Comparison of ENCODE assay signal across 15 cellular contexts in genomic region chr17:10743316-10744009, GRCh38. TPM values are rescaled to one million over a fixed set of nuclear protein-coding genes. Genes with fewer than 3 reads are reported as not detected.
DNase-seq lines count a peak whose midpoint lies in the region; ATAC-seq and TF ChIP-seq lines count a peak whose summit lies in the region.
"Had no signal": no experiment of that assay in that cellular context is flagged by ENCODE, and none has a peak within 500 bp of the region (broad histone marks: within the 10 kb centered on the region; RNA-seq: fewer than 3 reads in every experiment).

No MANE protein-coding gene starts in this region.

- in situ Hi-C loops in GM23248 (cut with MboI) (no loop called here), gastrocnemius medialis (cut with MboI; ENCODE audit: low sequenced_read_pairs in 4 of 4) (loop anchor here in 1 of 4 donors (25.0 kb wide), 1 partner anchor 1244 kb away; the partner anchor contains the start of gene ZNF18)

- no peaks in the 10 kb centered on the region for H3K9me3 ChIP-seq in GM23248 (ENCODE audit: low read depth)
- H3K9me3 ChIP-seq in hepatocyte (ENCODE audit: low read depth) = no peaks in the 10 kb centered on the region
- H3K9me3 ChIP-seq in gastrocnemius medialis = no peaks in the 10 kb centered on the region
- no peaks in the 10 kb centered on the region for H3K9me3 ChIP-seq in PC-9 (ENCODE audit: insufficient read depth, low read depth)

- TF ChIP-seq CTCF in choroid plexus epithelial cell (conservative IDR thresholded peaks at IDR 0.05; ENCODE audit: low read depth, low read length) = no peak
- no peak for TF ChIP-seq CTCF in hepatocyte (IDR thresholded peaks at IDR 0.05; ENCODE audit: poor library complexity)
- no peak for TF ChIP-seq CTCF in gastrocnemius medialis (IDR thresholded peaks at IDR 0.05 in 4 of 5, conservative IDR thresholded peaks at IDR 0.05 in 1 of 5)
- TF ChIP-seq CTCF in PC-9 (conservative IDR thresholded peaks at IDR 0.05) = no peak

- H3K79me2 ChIP-seq in GM23248 (ENCODE audit: insufficient read depth) (no peaks in the 10 kb centered on the region), hepatocyte (no peaks in the 10 kb centered on the region), PC-9 (ENCODE audit: low read depth) (no peaks in the 10 kb centered on the region)
- H3K79me2 ChIP-seq: parathyroid adenoma had no signal

- H3F3A ChIP-seq in GM23248 (ENCODE audit: insufficient read depth) (peaks cover 14% of the 10 kb centered on the region; the same call in 1 of the 2 replicates), PC-9 (ENCODE audit: insufficient read depth, low read depth) (no peaks in the 10 kb centered on the region)

- ATAC-seq in gastrocnemius medialis (peak; percentile 96 to 97), HG02981 (IDR thresholded peaks at IDR 0.05; ENCODE audit: unreplicated experiment) (no peak), HG02970 (IDR thresholded peaks at IDR 0.05; ENCODE audit: low FRiP score, unreplicated experiment) (no peak)
- ATAC-seq: GM23338 had no signal

- no TSS peak for BruUV-seq in PC-9 (replicated peaks; lab: Mats Ljungman, UMichigan)

- CTCF ChIA-PET in PC-9 (lab: Charles Lee) = no interaction called here

- no peaks in the 10 kb centered on the region for H3K9me2 ChIP-seq in GM23248 (ENCODE audit: insufficient read depth)
- H3K9me2 ChIP-seq in hepatocyte (replicated peaks; ENCODE audit: insufficient read depth) = no peaks in the 10 kb centered on the region
- H3K9me2 ChIP-seq in PC-9 (ENCODE audit: insufficient read depth) = no peaks in the 10 kb centered on the region

- H3K36me3 ChIP-seq in GM23248 (ENCODE audit: low read depth) = no peaks in the 10 kb centered on the region
- no peaks in the 10 kb centered on the region for H3K36me3 ChIP-seq in hepatocyte (replicated peaks; ENCODE audit: insufficient read depth, low read depth)
- H3K36me3 ChIP-seq in gastrocnemius medialis = no peaks in the 10 kb centered on the region
- H3K36me3 ChIP-seq in PC-9 (ENCODE audit: low read depth) = no peaks in the 10 kb centered on the region

- intact Hi-C loops in gastrocnemius medialis (cut with DNase I; ENCODE audit: low total_unique reads) (no loop called here), PC-9 (cut with micrococcal nuclease; ENCODE audit: unreplicated experiment) (no loop called here)

- TF ChIP-seq POLR2A in gastrocnemius medialis (IDR thresholded peaks at IDR 0.05) = no peak

- H3K4me3 ChIP-seq in GM23248 (no peak overlapping the region), choroid plexus epithelial cell (ENCODE audit: low read depth, low read length) (no peak overlapping the region), hepatocyte (no peak overlapping the region), gastrocnemius medialis (no peak overlapping the region), PC-9 (no peak overlapping the region)
- H3K4me3 ChIP-seq: GM23338 had no signal

- H3K9ac ChIP-seq in GM23248 = no peak overlapping the region
- H3K9ac ChIP-seq: parathyroid adenoma had no signal

- H2AFZ ChIP-seq in GM23248 (no peak overlapping the region), hepatocyte (no peak overlapping the region), PC-9 (no peak overlapping the region)
- H2AFZ ChIP-seq: GM23338, parathyroid adenoma had no signal

- H4K20me1 ChIP-seq in GM23248 (ENCODE audit: insufficient read depth) = no peaks in the 10 kb centered on the region
- no peaks in the 10 kb centered on the region for H4K20me1 ChIP-seq in hepatocyte (ENCODE audit: insufficient read depth, poor library complexity, severe bottlenecking)
- no peaks in the 10 kb centered on the region for H4K20me1 ChIP-seq in PC-9 (ENCODE audit: insufficient read depth)

- POLR2A ChIA-PET in PC-9 (lab: Charles Lee; ENCODE audit: unreplicated experiment) = no interaction called here

- H3K4me2 ChIP-seq in GM23248 (ENCODE audit: unreplicated experiment) (no peak overlapping the region), hepatocyte (no peak overlapping the region), PC-9 (no peak overlapping the region)
- H3K4me2 ChIP-seq: GM23338 had no signal

- DNase-seq in GM23248 (peak; percentile 84), choroid plexus epithelial cell (ENCODE audit: low read depth) (peak; percentile 26), hepatocyte (ENCODE audit: low spot score) (no peak), gastrocnemius medialis (no peak), retina (no peak), PC-9 (no peak)
- DNase-seq: activated CD8-positive, alpha-beta memory T cell treated with anti-CD3 and anti-CD28 coated beads, Interleukin-2, amount 50 U/mL, for 48 hours; hypothalamus; mesendoderm; NCI-H2171; stimulated activated CD4-positive, alpha-beta T cell treated with anti-CD3 and anti-CD28 coated beads, Interleukin-4, amount 100 ng/mL, for 24 hours had no signal

- no peak overlapping the region for H3K27ac ChIP-seq in GM23248
- H3K27ac ChIP-seq in hepatocyte = peak overlapping the region; percentile 88
- peak overlapping the region; percentile 32 to 78 (median 50) for H3K27ac ChIP-seq in gastrocnemius medialis
- H3K27ac ChIP-seq in PC-9 = no peak overlapping the region
- H3K27ac ChIP-seq: parathyroid adenoma had no signal

- WGBS in GM23248 (ENCODE audit: low coverage in 1 of 2, low lambda C conversion rate in 2 of 2, missing lambda C conversion rate in 2 of 2), 2 experiments = 39 to 40% methylated on average over 8 of the region's 8 CpGs
- WGBS in hepatocyte (ENCODE audit: low lambda C conversion rate, missing lambda C conversion rate) = 75% methylated on average over 8 of the region's 8 CpGs

- H3K4me1 ChIP-seq in GM23248 (ENCODE audit: insufficient read depth) (peaks cover 21% of the 10 kb centered on the region), hepatocyte (ENCODE audit: insufficient read depth) (peaks cover 4% of the 10 kb centered on the region), gastrocnemius medialis (peaks cover 0 to 18% of the 10 kb centered on the region in 2 donors), PC-9 (replicated peaks; ENCODE audit: insufficient read depth) (no peaks in the 10 kb centered on the region)
- H3K4me1 ChIP-seq: parathyroid adenoma had no signal

- H3K27me3 ChIP-seq in GM23248 (replicated peaks; ENCODE audit: insufficient read depth) = peaks cover 10% of the 10 kb centered on the region
- no peaks in the 10 kb centered on the region for H3K27me3 ChIP-seq in hepatocyte
- H3K27me3 ChIP-seq in gastrocnemius medialis = no peaks in the 10 kb centered on the region
- H3K27me3 ChIP-seq in PC-9 (ENCODE audit: insufficient read depth, low read depth) = peaks cover 52% of the 10 kb centered on the region

RNA-seq across cellular contexts. Expression of gene TMEM220, which starts 13.6 kb away (rescaled TPM):
- total RNA-seq in GM23248 (2014; rRNA removed; shearing (Covaris generic)) = 0.54 and 5.6 TPM in 2 replicates
- polyA plus RNA-seq in GM23248 (2016; fragmentation: Nextera tagmentation; extraction: Ambion mirVana) = 8.0 and 9.5 TPM in 2 replicates
- total RNA-seq in hepatocyte = 10.5 and 11.6 TPM in 2 replicates
- 30.0 and 32.4 TPM in 2 replicates for polyA plus RNA-seq in hepatocyte
- total RNA-seq in gastrocnemius medialis = 1 to 10 TPM; 3.7 to 8.6 (median 3.9) TPM
- total RNA-seq in PC-9 (2021) = not detected in 2 replicates

RNA-seq across cellular contexts. Expression of gene ADPRM, which starts 46.1 kb away (rescaled TPM):
- 8.6 and 16.1 TPM in 2 replicates for total RNA-seq in GM23248 (2014; rRNA removed; shearing (Covaris generic))
- 14.3 and 15.4 TPM in 2 replicates for polyA plus RNA-seq in GM23248 (2016; fragmentation: Nextera tagmentation; extraction: Ambion mirVana)
- total RNA-seq in hepatocyte = 12.5 and 17.8 TPM in 2 replicates
- polyA plus RNA-seq in hepatocyte = 5.8 and 7.7 TPM in 2 replicates
- total RNA-seq in gastrocnemius medialis = 10 to 100 TPM in 3 of 4 donors, 1 to 10 TPM in 1; 5.2 to 39.2 (median 26.5) TPM
- 6.4 and 7.9 TPM in 2 replicates for total RNA-seq in PC-9 (2021)

RNA-seq across cellular contexts. Expression of gene SCO1, which starts 46.1 kb away (rescaled TPM):
- 25.6 and 51.1 TPM in 2 replicates for total RNA-seq in GM23248 (2014; rRNA removed; shearing (Covaris generic))
- polyA plus RNA-seq in GM23248 (2016; fragmentation: Nextera tagmentation; extraction: Ambion mirVana) (40.4 and 40.5 TPM in 2 replicates), hepatocyte (34.0 and 43.4 TPM in 2 replicates)
- total RNA-seq in hepatocyte (37.4 and 45.8 TPM in 2 replicates), gastrocnemius medialis (10 to 100 TPM; 16.7 to 27.3 (median 22.8) TPM), PC-9 (2021) (39.6 and 59.6 TPM in 2 replicates)

Comparison
In these comparisons a context has a peak if more than half of its experiments do, and no peak if none do; other contexts are left out.
1. DNase-seq: peak in GM23248 (single experiment) and choroid plexus epithelial cell (single experiment); none in hepatocyte (single experiment), gastrocnemius medialis (0 of 2), retina (single experiment) and PC-9 (0 of 2).
2. H3K27ac ChIP-seq: peak in hepatocyte (single experiment) and gastrocnemius medialis (4 of 4); none in GM23248 (single experiment) and PC-9 (single experiment).
3. ATAC-seq: peak in gastrocnemius medialis (2 of 2); none in HG02981 (single experiment) and HG02970 (single experiment).